27 cellular contexts compared by ENCODE assay signal in genomic region chr2:222854773-222855700, GRCh38.
"Had no signal": no experiment of that assay in that cellular context is flagged by ENCODE, and none has a peak within 500 bp of the region (broad histone marks: within the 10 kb centered on the region; RNA-seq: fewer than 3 reads in every experiment).

No MANE protein-coding gene starts in this region.

- H3K9me3 ChIP-seq: breast epithelium, esophagus muscularis mucosa, left lung, neutrophil, ovary, sigmoid colon, tibial nerve had no signal

- H3K36me3 Mint-ChIP-seq: mesothelial cell of epicardium; naive B cell; stimulated activated memory B cell treated with anti-CD40 and anti-IgM and Interleukin-4, amounts not matched to agents 10 μg/mL and 1 μg/mL and 100 μg/mL, for 72 hours had no signal

- H3K4me3 Mint-ChIP-seq: activated B cell treated with CpG ODN at 0.5 μM for 24 hours; activated CD8-positive, alpha-beta T cell treated with anti-CD3 and anti-CD28 coated beads for 36 hours; activated T-cell treated with anti-CD3 and anti-CD28 coated beads, Interleukin-2, amount 50 U/mL, for 4 hours; activated T-helper 17 cell treated with anti-CD3 and anti-CD28 coated beads, Interleukin-2, amount 50 U/mL, for 72 hours; endodermal cell; mesothelial cell of epicardium; naive B cell; nephron progenitor cell; stimulated activated memory B cell treated with anti-CD40 and anti-IgM and Interleukin-4, amounts not matched to agents 10 μg/mL and 1 μg/mL and 100 μg/mL, for 72 hours; T-helper 2 cell treated with Interferon-gamma antibody and Interleukin-4, amounts not matched to agents 5 μg/mL and 100 μg/mL, for 36 hours had no signal

- DNase-seq: activated B cell treated with CpG ODN at 0.5 μM for 24 hours; activated CD4-positive, alpha-beta T cell treated with anti-CD3 and anti-CD28 coated beads, Interleukin-2, amount 50 U/mL, for 1 hour; activated CD8-positive, alpha-beta T cell treated with anti-CD3 and anti-CD28 coated beads for 36 hours; activated gamma-delta T cell treated with Interleukin-2 at 50 U/mL for 16 hours; activated naive CD4-positive, alpha-beta T cell treated with anti-CD3 and anti-CD28 coated beads, Interleukin-2, amount 50 U/mL, for 16 hours; activated T-cell treated with anti-CD3 and anti-CD28 coated beads, Interleukin-2, amount 50 U/mL, for 4 hours; amygdala; central memory CD4-positive, alpha-beta T cell; endodermal cell; left lung; naive B cell; nephron progenitor cell; ovary; retina; sigmoid colon; small intestine; stimulated activated CD4-positive, alpha-beta T cell treated with anti-CD3 and anti-CD28 coated beads, Interleukin-4, amount 100 ng/mL, for 24 hours had no signal

- H3K4me3 ChIP-seq: breast epithelium, esophagus muscularis mucosa, left lung, lung, ovary, sigmoid colon, tibial nerve had no signal

- H3K36me3 ChIP-seq: breast epithelium, esophagus muscularis mucosa, left lung, neutrophil, ovary, sigmoid colon, tibial nerve had no signal

- H3K27me3 Mint-ChIP-seq: naive B cell; progenitor cell of endocrine pancreas; stimulated activated memory B cell treated with anti-CD40 and anti-IgM and Interleukin-4, amounts not matched to agents 10 μg/mL and 1 μg/mL and 100 μg/mL, for 72 hours had no signal

- H3K27ac Mint-ChIP-seq: activated B cell treated with CpG ODN at 0.5 μM for 24 hours; activated CD8-positive, alpha-beta T cell treated with anti-CD3 and anti-CD28 coated beads for 36 hours; activated T-helper 17 cell treated with anti-CD3 and anti-CD28 coated beads, Interleukin-2, amount 50 U/mL, for 72 hours; endodermal cell; mesothelial cell of epicardium; nephron progenitor cell; progenitor cell of endocrine pancreas; stimulated activated memory B cell treated with anti-CD40 and anti-IgM and Interleukin-4, amounts not matched to agents 10 μg/mL and 1 μg/mL and 100 μg/mL, for 72 hours; T-helper 2 cell treated with Interferon-gamma antibody and Interleukin-4, amounts not matched to agents 5 μg/mL and 100 μg/mL, for 36 hours had no signal

- ATAC-seq: activated CD8-positive, alpha-beta T cell treated with anti-CD3 and anti-CD28 coated beads for 36 hours; activated T-cell treated with anti-CD3 and anti-CD28 coated beads, Interleukin-2, amount 50 U/mL, for 4 hours; activated T-helper 17 cell treated with anti-CD3 and anti-CD28 coated beads, Interleukin-2, amount 50 U/mL, for 72 hours; left lung; stimulated activated memory B cell treated with anti-CD40 and anti-IgM and Interleukin-4, amounts not matched to agents 10 μg/mL and 1 μg/mL and 100 μg/mL, for 72 hours had no signal

- H3K27me3 ChIP-seq: breast epithelium, esophagus muscularis mucosa, left lung, ovary, sigmoid colon, tibial nerve had no signal

- H3K27ac ChIP-seq: breast epithelium, esophagus muscularis mucosa, left lung, neutrophil, ovary, sigmoid colon, tibial nerve had no signal

- H3K4me1 Mint-ChIP-seq: activated T-helper 17 cell treated with anti-CD3 and anti-CD28 coated beads, Interleukin-2, amount 50 U/mL, for 72 hours had no signal

- H3K9me3 Mint-ChIP-seq: activated B cell treated with CpG ODN at 0.5 μM for 24 hours; activated CD8-positive, alpha-beta T cell treated with anti-CD3 and anti-CD28 coated beads for 36 hours; activated T-cell treated with anti-CD3 and anti-CD28 coated beads, Interleukin-2, amount 50 U/mL, for 4 hours; activated T-helper 17 cell treated with anti-CD3 and anti-CD28 coated beads, Interleukin-2, amount 50 U/mL, for 72 hours; naive B cell; stimulated activated memory B cell treated with anti-CD40 and anti-IgM and Interleukin-4, amounts not matched to agents 10 μg/mL and 1 μg/mL and 100 μg/mL, for 72 hours; T-helper 2 cell treated with Interferon-gamma antibody and Interleukin-4, amounts not matched to agents 5 μg/mL and 100 μg/mL, for 36 hours had no signal
